ENCODE assay signal across 18 cellular contexts in genomic region chr3:40911928-40912327, GRCh38.
DNase-seq lines count a peak whose midpoint lies in the region; ATAC-seq, FAIRE-seq and TF ChIP-seq lines count a peak whose summit lies in the region.
"Had no signal": no experiment of that assay in that cellular context is flagged by ENCODE, and none has a peak within 500 bp of the region (broad histone marks: within the 10 kb centered on the region; RNA-seq: fewer than 3 reads in every experiment).

No MANE protein-coding gene starts in this region.

- H2AFZ ChIP-seq in GM12878 (ENCODE audit: control insufficient read depth, low read depth, low read length) = no peak overlapping the region

- H3K79me2 ChIP-seq in GM12878 (ENCODE audit: control insufficient read depth, insufficient read depth, low read length) = no peaks in the 10 kb centered on the region

- TF ChIP-seq EP300 in GM12878 (IDR thresholded peaks at IDR 0.05; ENCODE audit: borderline replicate concordance in 1 of 2, control insufficient read depth in 1 of 2, low read depth in 2 of 2, low read length in 2 of 2) = no peak

- BruUV-seq in GM12878 (replicated peaks; lab: Mats Ljungman, UMichigan) = no TSS peak

- no peaks in the 10 kb centered on the region for H3K27me3 ChIP-seq in GM12878 (replicated peaks in 1 of 2; ENCODE audit: control insufficient read depth in 2 of 2, insufficient read depth in 2 of 2, low read length in 1 of 2)
- H3K27me3 ChIP-seq: BLaER1 treated with 17β-estradiol and CSF1 and Interleukin-3, amounts not matched to agents 10 nM and 100 nM had no signal

- intact Hi-C loops in GM12878 (cut with micrococcal nuclease; ENCODE audit: unreplicated experiment) = no loop called here

- H3K9ac ChIP-seq in GM12878 (ENCODE audit: control insufficient read depth, insufficient read depth, low read length) = no peak overlapping the region
- H3K9ac ChIP-seq: BLaER1 treated with 17β-estradiol and CSF1 and Interleukin-3, amounts not matched to agents 10 nM and 100 nM had no signal

- SMC1A ChIA-PET in GM12878 (lab: Charles Lee; ENCODE audit: uncharacterized antibody, unreplicated experiment) = interaction anchor here (0.5 to 1.2 kb wide), 5 partner anchors 12 to 332 kb away, joined by 3 read pairs; no protein-coding TSS in a partner anchor

- no peak overlapping the region for H3K27ac ChIP-seq in GM12878 (ENCODE audit: control insufficient read depth, insufficient read depth)
- H3K27ac ChIP-seq: BLaER1 treated with 17β-estradiol and CSF1 and Interleukin-3, amounts not matched to agents 10 nM and 100 nM had no signal

- CTCF ChIA-PET in GM12878 (lab: Yijun Ruan, JAX) = interaction anchor here (1.1 to 1.3 kb wide), 2 partner anchors 11 to 76 kb away, joined by 3 read pairs; no protein-coding TSS in a partner anchor

- H3K4me1 ChIP-seq in GM12878 (ENCODE audit: control insufficient read depth, insufficient read depth, low read length) = no peaks in the 10 kb centered on the region
- H3K4me1 ChIP-seq: BLaER1 treated with 17β-estradiol and CSF1 and Interleukin-3, amounts not matched to agents 10 nM and 100 nM; HAP-1 had no signal

- no peak for TF ChIP-seq POLR2A in GM12878 (IDR thresholded peaks at IDR 0.05; ENCODE audit: low read depth, low read length)

- no peaks in the 10 kb centered on the region for H3K36me3 ChIP-seq in GM12878 (ENCODE audit: control insufficient read depth in 2 of 2, insufficient read depth in 2 of 2, low read length in 1 of 2)
- H3K36me3 ChIP-seq: BLaER1 treated with 17β-estradiol and CSF1 and Interleukin-3, amounts not matched to agents 10 nM and 100 nM; HAP-1 had no signal

- no peak for DNase-seq in GM12878 (ENCODE audit: low read depth, low spot score)
- peak; percentile 71 for DNase-seq in renal cortical epithelial cell (ENCODE audit: low read depth)
- DNase-seq in activated gamma-delta T cell treated with Interleukin-2 at 50 U/mL for 16 hours = no peak
- no peak for DNase-seq in EL
- no peak for DNase-seq in effector CD4-positive, alpha-beta T cell
- DNase-seq: activated naive CD4-positive, alpha-beta T cell treated with anti-CD3 and anti-CD28 coated beads for 36 hours; DMS79 treated with DMSO at 0.1 percent for 48 hours; IMR-90; left cardiac atrium; naive B cell; substantia nigra had no signal

- no peaks in the 10 kb centered on the region for H4K20me1 ChIP-seq in GM12878 (ENCODE audit: control insufficient read depth, insufficient read depth)
- H4K20me1 ChIP-seq: BLaER1 treated with 17β-estradiol and CSF1 and Interleukin-3, amounts not matched to agents 10 nM and 100 nM had no signal

- RAD21 ChIA-PET in GM12878 (lab: Charles Lee; ENCODE audit: unreplicated experiment) = interaction anchor here (1.2 kb wide), 2 partner anchors 8 to 60 kb away, joined by 3 read pairs; no protein-coding TSS in a partner anchor

- H3K4me2 ChIP-seq in GM12878 (ENCODE audit: control insufficient read depth, insufficient read depth) = no peak overlapping the region
- H3K4me2 ChIP-seq: BLaER1 treated with 17β-estradiol and CSF1 and Interleukin-3, amounts not matched to agents 10 nM and 100 nM had no signal

- FAIRE-seq in GM12878 (lab: Jason Lieb, UNC) = no peak

- ATAC-seq in GM19395 (IDR thresholded peaks at IDR 0.05; ENCODE audit: unreplicated experiment) (peak; percentile 74), HG02973 (IDR thresholded peaks at IDR 0.05; ENCODE audit: unreplicated experiment) (peak; percentile 54), GM12878 (peak; percentile 85), GM18519 (IDR thresholded peaks at IDR 0.05; ENCODE audit: low FRiP score, unreplicated experiment) (no peak)
- ATAC-seq: activated CD4-positive, CD25-positive, alpha-beta regulatory T cell treated with anti-CD3 and anti-CD28 coated beads, Interleukin-2, amount 50 U/mL, for 24 hours; esophagus mucosa; left cardiac atrium had no signal

- no peak for TF ChIP-seq RAD21 in GM12878 (IDR thresholded peaks at IDR 0.05; ENCODE audit: insufficient read depth, low read depth, low read length)

- 0% methylated on average over 1 of the region's 1 CpG for WGBS in GM12878 (ENCODE audit: insufficient coverage, insufficient replicate concordance, low lambda C conversion rate, missing lambda C conversion rate)

- H3K9me3 ChIP-seq in GM12878 (replicated peaks; ENCODE audit: control insufficient read depth, insufficient read depth, low read length) = no peaks in the 10 kb centered on the region
- H3K9me3 ChIP-seq: BLaER1 treated with 17β-estradiol and CSF1 and Interleukin-3, amounts not matched to agents 10 nM and 100 nM; HAP-1 had no signal

- in situ Hi-C loops in GM12878 (cut with MboI) = no loop called here

- TF ChIP-seq CTCF in GM12878 (IDR thresholded peaks at IDR 0.05 in 2 of 3, conservative IDR thresholded peaks at IDR 0.05 in 1 of 3; ENCODE audit: control insufficient read depth in 2 of 3, extremely low read depth in 1 of 3, insufficient read depth in 1 of 3, low read depth in 3 of 3, low read length in 3 of 3) = no peak

- H3K4me3 ChIP-seq in GM12878 = no peak overlapping the region
- H3K4me3 ChIP-seq: BLaER1 treated with 17β-estradiol and CSF1 and Interleukin-3, amounts not matched to agents 10 nM and 100 nM; HAP-1 had no signal

- POLR2A ChIA-PET in GM12878 (lab: Charles Lee) = no interaction called here

TF ChIP-seq in GM12878, 131 proteins besides CTCF, POLR2A, EP300 and RAD21:
- peak; percentile 54; the same call in 1 of the 2 replicates for TF ChIP-seq NR2F1 (conservative IDR thresholded peaks at IDR 0.05)
- no peak for TF ChIP-seq CEBPB (IDR thresholded peaks at IDR 0.05; ENCODE audit: borderline replicate concordance in 1 of 2, low read depth in 2 of 2, low read length in 2 of 2)
